19 cellular contexts compared by ENCODE assay signal in genomic region chrX:110022555-110023448, GRCh38. TPM values are rescaled to one million over a fixed set of nuclear protein-coding genes. Genes with fewer than 3 reads are reported as not detected.
A peak's percentile ranks its signal among the peaks of the same experiment; 100 is the strongest.
DNase-seq lines count a peak whose midpoint lies in the region; ATAC-seq and TF ChIP-seq lines count a peak whose summit lies in the region.
"Had no signal": no experiment of that assay in that cellular context is flagged by ENCODE, and none has a peak within 500 bp of the region (broad histone marks: within the 10 kb centered on the region; RNA-seq: fewer than 3 reads in every experiment).

No MANE protein-coding gene starts in this region.

- H3K4me1 ChIP-seq in ACC112 (ENCODE audit: control insufficient read depth, insufficient read depth, low read length, unreplicated experiment), result peaks cover 44% of the 10 kb centered on the region
- H3K4me1 ChIP-seq in osteoblast (ENCODE audit: insufficient read depth, low read length), result peaks cover 15% of the 10 kb centered on the region
- no peaks in the 10 kb centered on the region for H3K4me1 ChIP-seq in mesenchymal stem cell (ENCODE audit: control insufficient read depth, insufficient read depth, low read depth, low read length)

- no peak overlapping the region for H2BK5ac ChIP-seq in mesenchymal stem cell (ENCODE audit: low read depth, low read length, poor library complexity, severe bottlenecking)

- H3K14ac ChIP-seq in mesenchymal stem cell (ENCODE audit: low read length in 2 of 2), result no peak overlapping the region

- no peaks in the 10 kb centered on the region for H4K20me1 ChIP-seq in osteoblast (ENCODE audit: insufficient read depth, low read length)

- no peak overlapping the region for H3K4me3 ChIP-seq in ACC112 (ENCODE audit: low read depth, low read length)
- no peak overlapping the region for H3K4me3 ChIP-seq in osteoblast (ENCODE audit: insufficient read depth, low read length)
- H3K4me3 ChIP-seq in mesenchymal stem cell (ENCODE audit: insufficient read depth in 1 of 2, low read depth in 1 of 2, low read length in 2 of 2), result no peak overlapping the region
- H3K4me3 ChIP-seq: left lung, ovary had no signal

- H2BK15ac ChIP-seq in mesenchymal stem cell (ENCODE audit: low read depth, poor library complexity, severe bottlenecking), result no peak overlapping the region

- no peak overlapping the region for H3K4ac ChIP-seq in mesenchymal stem cell (ENCODE audit: low read depth in 1 of 2, low read length in 2 of 2)

- peaks cover 8% of the 10 kb centered on the region for H3K4me1 Mint-ChIP-seq in HFFc6 (ENCODE audit: low read depth)
- H3K4me1 Mint-ChIP-seq in neural crest cell, result peaks cover 11% of the 10 kb centered on the region
- peaks cover 7 to 18% of the 10 kb centered on the region in 2 donors for H3K4me1 Mint-ChIP-seq in effector memory CD8-positive, alpha-beta T cell (ENCODE audit: low read depth in 2 of 2)

- DNase-seq in HFFc6, result no peak
- peak; percentile 16 for DNase-seq in SW480 (ENCODE audit: low spot score)
- DNase-seq in neural crest cell (ENCODE audit: low read depth, low spot score), result no peak
- no peak for DNase-seq in osteoblast (ENCODE audit: insufficient read length, low spot score, missing footprints)
- no peak for DNase-seq in mesenchymal stem cell
- no peak for DNase-seq in effector memory CD8-positive, alpha-beta T cell
- DNase-seq: activated CD4-positive, alpha-beta T cell treated with anti-CD3 and anti-CD28 coated beads for 4 hours; effector memory CD4-positive, alpha-beta T cell; Kasumi-1; left lung; NCI-H774; ovary; SHP77; stimulated activated naive CD4-positive, alpha-beta T cell; T-cell had no signal

- no peak overlapping the region for H2AK5ac ChIP-seq in mesenchymal stem cell (ENCODE audit: low read length, severe bottlenecking)

- H3K36me3 Mint-ChIP-seq in HFFc6 (ENCODE audit: low read depth) (no peaks in the 10 kb centered on the region; the same call in 1 of the 2 replicates), neural crest cell (ENCODE audit: low read depth) (peaks cover 3% of the 10 kb centered on the region)
- H3K36me3 Mint-ChIP-seq in effector memory CD8-positive, alpha-beta T cell (ENCODE audit: insufficient read depth), result peaks cover 7% of the 10 kb centered on the region
- H3K36me3 Mint-ChIP-seq: activated naive CD8-positive, alpha-beta T cell had no signal

- no peaks in the 10 kb centered on the region for H3K36me3 ChIP-seq in ACC112 (ENCODE audit: insufficient read depth, low read length)
- H3K36me3 ChIP-seq in osteoblast (ENCODE audit: insufficient read depth, low read length), result no peaks in the 10 kb centered on the region
- peaks cover 0 to 1% of the 10 kb centered on the region in 2 experiments for H3K36me3 ChIP-seq in mesenchymal stem cell (ENCODE audit: control insufficient read depth in 1 of 2, insufficient read depth in 2 of 2, low read depth in 1 of 2, low read length in 2 of 2)
- H3K36me3 ChIP-seq: ovary had no signal

- H2AFZ ChIP-seq in ACC112 (ENCODE audit: low read length, unreplicated experiment) (no peak overlapping the region), osteoblast (ENCODE audit: low read length) (no peak overlapping the region), mesenchymal stem cell (ENCODE audit: low read depth, low read length) (no peak overlapping the region)

- H3K27me3 ChIP-seq in ACC112 (ENCODE audit: insufficient read depth, low read length) (no peaks in the 10 kb centered on the region), osteoblast (ENCODE audit: insufficient read depth, low read length) (peaks cover 8% of the 10 kb centered on the region), mesenchymal stem cell (ENCODE audit: control insufficient read depth in 1 of 2, insufficient read depth in 1 of 2, low read length in 2 of 2) (peaks cover 0 to 29% of the 10 kb centered on the region in 2 experiments)
- H3K27me3 ChIP-seq: left lung, ovary had no signal

- H3K79me2 ChIP-seq in ACC112 (ENCODE audit: control insufficient read depth, insufficient read depth, low read length, unreplicated experiment) (peaks cover 6% of the 10 kb centered on the region), osteoblast (ENCODE audit: insufficient read depth, low read length) (no peaks in the 10 kb centered on the region)

- H3K9me3 Mint-ChIP-seq in HFFc6, result no peaks in the 10 kb centered on the region
- H3K9me3 Mint-ChIP-seq in neural crest cell, result no peaks in the 10 kb centered on the region
- no peaks in the 10 kb centered on the region for H3K9me3 Mint-ChIP-seq in effector memory CD8-positive, alpha-beta T cell
- H3K9me3 Mint-ChIP-seq: activated T-helper 1 cell treated with anti-CD3 and anti-CD28 coated beads, Interleukin-12 subunit alpha, Interleukin-12 subunit beta, Interleukin-2, Interleukin-4 antibody, amounts not matched to agents 30 ng/mL and 10 ng/mL and 1 ng/mL, durations not matched to agents 14 hours and 24 hours and 36 hours; T-cell had no signal

- 94% methylated on average over 6 of the region's 7 CpGs for WGBS in mesenchymal stem cell

- no peak overlapping the region for H4K8ac ChIP-seq in mesenchymal stem cell (ENCODE audit: low read length)

- no peak overlapping the region for H3K18ac ChIP-seq in mesenchymal stem cell (ENCODE audit: low read depth in 1 of 2, low read length in 2 of 2)

- no peak overlapping the region for H2BK12ac ChIP-seq in mesenchymal stem cell (ENCODE audit: low read length in 2 of 2)

- no peak overlapping the region for H3K4me2 ChIP-seq in osteoblast (ENCODE audit: insufficient read depth, low read length)
- H3K4me2 ChIP-seq in mesenchymal stem cell (ENCODE audit: low read length, poor library complexity, severe bottlenecking), result no peak overlapping the region

- peaks cover 5% of the 10 kb centered on the region for H3K79me1 ChIP-seq in mesenchymal stem cell (replicated peaks; ENCODE audit: low read length, poor library complexity, severe bottlenecking)

- ATAC-seq in GM21737 (IDR thresholded peaks at IDR 0.05; ENCODE audit: unreplicated experiment), result no peak
- no peak for ATAC-seq in effector memory CD8-positive, alpha-beta T cell (replicated peaks)
- ATAC-seq: left lung, T-cell had no signal

- H4K91ac ChIP-seq in mesenchymal stem cell (ENCODE audit: low read length), result no peak overlapping the region

- H3K4me3 Mint-ChIP-seq in HFFc6, result no peak overlapping the region
- no peak overlapping the region for H3K4me3 Mint-ChIP-seq in neural crest cell
- H3K4me3 Mint-ChIP-seq in effector memory CD8-positive, alpha-beta T cell, result no peak overlapping the region
- H3K4me3 Mint-ChIP-seq: activated naive CD8-positive, alpha-beta T cell; activated T-helper 1 cell treated with anti-CD3 and anti-CD28 coated beads, Interleukin-12 subunit alpha, Interleukin-12 subunit beta, Interleukin-2, Interleukin-4 antibody, amounts not matched to agents 30 ng/mL and 10 ng/mL and 1 ng/mL, durations not matched to agents 14 hours and 24 hours and 36 hours; T-cell had no signal

- H3K27ac ChIP-seq in ACC112 (ENCODE audit: low read depth, low read length) (peak overlapping the region; percentile 75; the same call in 1 of the 2 replicates), osteoblast (ENCODE audit: low read depth, low read length) (no peak overlapping the region), mesenchymal stem cell (ENCODE audit: low read length, poor library complexity, severe bottlenecking) (no peak overlapping the region)
- H3K27ac ChIP-seq: left lung had no signal

- H3K9me3 ChIP-seq in osteoblast (ENCODE audit: low read depth, low read length) (no peaks in the 10 kb centered on the region), mesenchymal stem cell (ENCODE audit: control insufficient read depth, low read length) (no peaks in the 10 kb centered on the region)
- H3K9me3 ChIP-seq: left lung, ovary had no signal

- H3K27me3 Mint-ChIP-seq in HFFc6 (ENCODE audit: insufficient read depth), result no peaks in the 10 kb centered on the region
- H3K27me3 Mint-ChIP-seq in neural crest cell (ENCODE audit: low read depth), result no peaks in the 10 kb centered on the region
- no peaks in the 10 kb centered on the region for H3K27me3 Mint-ChIP-seq in effector memory CD8-positive, alpha-beta T cell
- H3K27me3 Mint-ChIP-seq: activated naive CD8-positive, alpha-beta T cell; T-cell had no signal

- H3K27ac Mint-ChIP-seq in HFFc6, result peak overlapping the region; percentile 21; the same call in 1 of the 2 replicates
- peak overlapping the region; percentile 0 for H3K27ac Mint-ChIP-seq in neural crest cell (ENCODE audit: unreplicated experiment)
- H3K27ac Mint-ChIP-seq in effector memory CD8-positive, alpha-beta T cell, result no peak overlapping the region
- H3K27ac Mint-ChIP-seq: activated naive CD8-positive, alpha-beta T cell; activated T-helper 1 cell treated with anti-CD3 and anti-CD28 coated beads, Interleukin-12 subunit alpha, Interleukin-12 subunit beta, Interleukin-2, Interleukin-4 antibody, amounts not matched to agents 30 ng/mL and 10 ng/mL and 1 ng/mL, durations not matched to agents 14 hours and 24 hours and 36 hours; T-cell had no signal

- H3K23ac ChIP-seq in mesenchymal stem cell (ENCODE audit: low read length in 2 of 2), result no peak overlapping the region

- TF ChIP-seq CTCF in HFFc6 (IDR thresholded peaks at IDR 0.05), result no peak
- TF ChIP-seq CTCF in neural crest cell (conservative IDR thresholded peaks at IDR 0.05), result no peak
- TF ChIP-seq CTCF in osteoblast (IDR thresholded peaks at IDR 0.05; ENCODE audit: extremely low read depth, low read depth, low read length), result no peak

- no peak overlapping the region for H3K9ac ChIP-seq in mesenchymal stem cell (ENCODE audit: low read length)

- H2BK120ac ChIP-seq in mesenchymal stem cell (ENCODE audit: low read depth, low read length), result no peak overlapping the region

RNA-seq across cellular contexts. Expression of gene TMEM164, which starts 19.9 kb away (rescaled TPM):
- total RNA-seq in HFFc6 (2021; fragmentation: NEBNext Ultra II Directional; extraction: Animal tissue kit (Norgen Biotek cat#: 25700)), result 10 to 100 TPM in 1 of 6 experiments, 1 to 10 TPM in 5; 8.5 to 12.5 (median 9.6) TPM
- 85.3 and 90.2 TPM in 2 replicates for total RNA-seq in neural crest cell
- 7.6 and 21.5 TPM in 2 replicates for total RNA-seq in osteoblast
- polyA plus RNA-seq in mesenchymal stem cell (2013, experiment 1 of 2), result 20.3 TPM
- 18.8 TPM for polyA plus RNA-seq in mesenchymal stem cell (2013, experiment 2 of 2)

Comparison
In these comparisons a context has a peak if more than half of its experiments do, and no peak if none do; other contexts are left out.
1. H3K27ac Mint-ChIP-seq: peak in HFFc6 (single experiment) and neural crest cell (single experiment); none in effector memory CD8-positive, alpha-beta T cell (0 of 2).